Comparison of ENCODE assay signal across 1 cellular context in genomic region chr3:18424862-18425640, GRCh38.
A peak's percentile ranks its signal among the peaks of the same experiment; 100 is the strongest.
TF ChIP-seq lines count a peak whose summit lies in the region.

TSS of gene SATB1 (minus strand) at chr3:18425339. CDS start at chr3:18420967, 4,372 bp downstream.

TF ChIP-seq in HEK293, 187 proteins besides CTCF, POLR2A, EP300 and RAD21 (continued from another document and continues in another):
- TF ChIP-seq PRDM10 (tag by site-specific recombination; IDR thresholded peaks at IDR 0.05) (peak; percentile 66), ZFP69B (tag by site-specific recombination; IDR thresholded peaks at IDR 0.05) (no peak), ZFP3 (tag by site-specific recombination; IDR thresholded peaks at IDR 0.05; ENCODE audit: low read depth) (no peak), PRDM4 (tag by site-specific recombination; IDR thresholded peaks at IDR 0.05) (peak; percentile 56; the same call in 1 of the 2 replicates), ZBTB48 (tag by site-specific recombination; IDR thresholded peaks at IDR 0.05) (no peak), ZNF112 (tag by site-specific recombination; IDR thresholded peaks at IDR 0.05) (no peak), ZXDB (tag by site-specific recombination; IDR thresholded peaks at IDR 0.05) (no peak), ZNF2 (tag by site-specific recombination; IDR thresholded peaks at IDR 0.05) (no peak), INSM2 (tag by site-specific recombination; IDR thresholded peaks at IDR 0.05) (no peak), ZNF48 (tag by site-specific recombination; IDR thresholded peaks at IDR 0.05) (no peak), ZBTB11 (tag by site-specific recombination; conservative IDR thresholded peaks at IDR 0.05; ENCODE audit: low read depth) (no peak), HOXD13 (CRISPR knock-in tag; IDR thresholded peaks at IDR 0.05; ENCODE audit: borderline replicate concordance) (no peak), ZBTB49 (tag by site-specific recombination; IDR thresholded peaks at IDR 0.05; ENCODE audit: low read depth) (no peak), ZNF239 (tag by site-specific recombination; IDR thresholded peaks at IDR 0.05) (no peak), HOXC10 (CRISPR knock-in tag; IDR thresholded peaks at IDR 0.05) (no peak), KLF10 (tag by site-specific recombination; IDR thresholded peaks at IDR 0.05) (no peak), GFI1B (tag by site-specific recombination; IDR thresholded peaks at IDR 0.05) (no peak), ZNF626 (tag by site-specific recombination; IDR thresholded peaks at IDR 0.05) (no peak), ZNF221 (tag by site-specific recombination; IDR thresholded peaks at IDR 0.05; ENCODE audit: borderline replicate concordance) (no peak), ZNF16 (tag by site-specific recombination; IDR thresholded peaks at IDR 0.05; ENCODE audit: low read depth) (no peak), ZNF10 (tag by site-specific recombination; IDR thresholded peaks at IDR 0.05) (no peak), REPIN1 (tag by site-specific recombination; IDR thresholded peaks at IDR 0.05; ENCODE audit: low read depth) (no peak), ZNF561 (tag by site-specific recombination; IDR thresholded peaks at IDR 0.05; ENCODE audit: borderline replicate concordance) (no peak), ZNF248 (tag by site-specific recombination; IDR thresholded peaks at IDR 0.05) (no peak), ZBTB7A (tag by site-specific recombination; IDR thresholded peaks at IDR 0.05; ENCODE audit: low read depth) (no peak), ZNF175 (tag by site-specific recombination; IDR thresholded peaks at IDR 0.05) (no peak), ZNF549 (tag by site-specific recombination; IDR thresholded peaks at IDR 0.05) (no peak), ZBTB21 (tag by site-specific recombination; IDR thresholded peaks at IDR 0.05) (no peak), ZNF391 (tag by site-specific recombination; IDR thresholded peaks at IDR 0.05; ENCODE audit: borderline replicate concordance, low read depth) (0 out of 2 replicates have a peak, but pooled peaks have one; percentile 34), ZNF140 (tag by site-specific recombination; IDR thresholded peaks at IDR 0.05) (no peak), BCL11B (tag by site-specific recombination; IDR thresholded peaks at IDR 0.05; ENCODE audit: low read depth) (no peak), IKZF3 (tag by site-specific recombination; IDR thresholded peaks at IDR 0.05) (no peak), ZSCAN23 (tag by site-specific recombination; IDR thresholded peaks at IDR 0.05) (no peak), ZNF404 (tag by site-specific recombination; IDR thresholded peaks at IDR 0.05) (no peak), ZBTB8A (tag by site-specific recombination; IDR thresholded peaks at IDR 0.05) (no peak), SALL2 (tag by site-specific recombination; IDR thresholded peaks at IDR 0.05; ENCODE audit: borderline replicate concordance) (no peak), ZNF670 (tag by site-specific recombination; IDR thresholded peaks at IDR 0.05; ENCODE audit: low read depth) (no peak), ZNF157 (tag by site-specific recombination; IDR thresholded peaks at IDR 0.05) (no peak), GLI2 (tag by site-specific recombination; IDR thresholded peaks at IDR 0.05; ENCODE audit: borderline replicate concordance, low read depth) (no peak), KLF7 (tag by site-specific recombination; IDR thresholded peaks at IDR 0.05; ENCODE audit: borderline replicate concordance) (no peak)
- TF ChIP-seq, protein P1, sequence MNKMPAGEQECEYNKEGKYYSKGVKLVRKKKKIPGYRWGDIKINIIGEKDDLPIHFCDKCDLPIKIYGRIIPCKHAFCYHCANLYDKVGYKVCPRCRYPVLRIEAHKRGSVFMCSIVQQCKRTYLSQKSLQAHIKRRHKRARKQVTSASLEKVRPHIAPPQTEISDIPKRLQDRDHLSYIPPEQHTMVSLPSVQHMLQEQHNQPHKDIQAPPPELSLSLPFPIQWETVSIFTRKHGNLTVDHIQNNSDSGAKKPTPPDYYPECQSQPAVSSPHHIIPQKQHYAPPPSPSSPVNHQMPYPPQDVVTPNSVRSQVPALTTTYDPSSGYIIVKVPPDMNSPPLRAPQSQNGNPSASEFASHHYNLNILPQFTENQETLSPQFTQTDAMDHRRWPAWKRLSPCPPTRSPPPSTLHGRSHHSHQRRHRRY (tag by site-specific recombination; IDR thresholded peaks at IDR 0.05), result no peak
- TF ChIP-seq, protein P2, sequence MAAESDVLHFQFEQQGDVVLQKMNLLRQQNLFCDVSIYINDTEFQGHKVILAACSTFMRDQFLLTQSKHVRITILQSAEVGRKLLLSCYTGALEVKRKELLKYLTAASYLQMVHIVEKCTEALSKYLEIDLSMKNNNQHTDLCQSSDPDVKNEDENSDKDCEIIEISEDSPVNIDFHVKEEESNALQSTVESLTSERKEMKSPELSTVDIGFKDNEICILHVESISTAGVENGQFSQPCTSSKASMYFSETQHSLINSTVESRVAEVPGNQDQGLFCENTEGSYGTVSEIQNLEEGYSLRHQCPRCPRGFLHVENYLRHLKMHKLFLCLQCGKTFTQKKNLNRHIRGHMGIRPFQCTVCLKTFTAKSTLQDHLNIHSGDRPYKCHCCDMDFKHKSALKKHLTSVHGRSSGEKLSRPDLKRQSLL (tag by site-specific recombination; IDR thresholded peaks at IDR 0.05), result no peak
- TF ChIP-seq, protein P3, sequence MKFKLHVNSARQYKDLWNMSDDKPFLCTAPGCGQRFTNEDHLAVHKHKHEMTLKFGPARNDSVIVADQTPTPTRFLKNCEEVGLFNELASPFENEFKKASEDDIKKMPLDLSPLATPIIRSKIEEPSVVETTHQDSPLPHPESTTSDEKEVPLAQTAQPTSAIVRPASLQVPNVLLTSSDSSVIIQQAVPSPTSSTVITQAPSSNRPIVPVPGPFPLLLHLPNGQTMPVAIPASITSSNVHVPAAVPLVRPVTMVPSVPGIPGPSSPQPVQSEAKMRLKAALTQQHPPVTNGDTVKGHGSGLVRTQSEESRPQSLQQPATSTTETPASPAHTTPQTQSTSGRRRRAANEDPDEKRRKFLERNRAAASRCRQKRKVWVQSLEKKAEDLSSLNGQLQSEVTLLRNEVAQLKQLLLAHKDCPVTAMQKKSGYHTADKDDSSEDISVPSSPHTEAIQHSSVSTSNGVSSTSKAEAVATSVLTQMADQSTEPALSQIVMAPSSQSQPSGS (tag by site-specific recombination; IDR thresholded peaks at IDR 0.05; ENCODE audit: low read depth), result no peak
